In the genomic region with DNA sequence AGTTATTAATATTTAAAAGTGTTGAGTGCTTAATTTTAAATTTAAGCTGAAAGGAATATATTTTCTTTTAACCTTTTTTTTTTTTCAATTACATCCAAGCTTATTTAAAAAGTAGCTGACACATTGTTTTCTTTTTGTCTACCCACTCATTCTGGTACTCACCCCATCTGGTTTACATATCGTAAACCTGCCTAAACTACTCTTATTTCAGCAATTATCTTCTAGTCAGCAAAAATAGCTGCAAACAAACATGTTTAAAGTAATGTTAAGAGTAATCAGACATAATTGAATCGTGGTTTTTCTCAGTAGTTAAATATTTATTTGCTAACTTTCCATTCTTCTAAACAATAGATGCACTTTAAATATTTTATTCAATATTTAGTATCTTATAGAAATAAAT, we compare ENCODE assay signal across 22 cellular contexts.
"Had no signal": no experiment of that assay in that cellular context is flagged by ENCODE, and none has a peak within 500 bp of the region (broad histone marks: within the 10 kb centered on the region; RNA-seq: fewer than 3 reads in every experiment).

No MANE protein-coding gene starts in this region.

- H3K4me3 ChIP-seq: breast epithelium, gastroesophageal sphincter, ovary, prostate gland, thoracic aorta, vagina had no signal

- H3K36me3 ChIP-seq: breast epithelium, gastroesophageal sphincter, neutrophil, ovary, prostate gland, thoracic aorta, vagina had no signal

- H3K27ac ChIP-seq: breast epithelium, gastroesophageal sphincter, neutrophil, ovary, prostate gland, thoracic aorta, vagina had no signal

- ATAC-seq: esophagus mucosa, gastroesophageal sphincter had no signal

- DNase-seq: activated B cell treated with CpG ODN at 0.5 μM for 24 hours; activated CD4-positive, alpha-beta memory T cell treated with anti-CD3 and anti-CD28 coated beads for 36 hours; activated CD4-positive, alpha-beta T cell treated with anti-CD3 and anti-CD28 coated beads for 4 hours; activated naive CD4-positive, alpha-beta T cell treated with Interleukin-2 at 50 U/mL for 16 hours; activated naive CD8-positive, alpha-beta T cell treated with anti-CD3 and anti-CD28 coated beads for 36 hours; activated T-cell treated with anti-CD3 and anti-CD28 coated beads, Interleukin-2, amount 50 U/mL, for 48 hours; amniotic stem cell; effector memory CD4-positive, alpha-beta T cell; head of caudate nucleus; hypothalamus; mesenchymal stem cell; ovary; stimulated activated CD4-positive, alpha-beta T cell treated with anti-CD3 and anti-CD28 coated beads, Interleukin-4, amount 100 ng/mL, for 24 hours; stimulated activated naive CD4-positive, alpha-beta T cell treated with Interleukin-2 at 50 U/mL for 16 hours had no signal

- H3K27me3 ChIP-seq: breast epithelium, gastroesophageal sphincter, neutrophil, ovary, vagina had no signal

- H3K9me3 ChIP-seq: breast epithelium, gastroesophageal sphincter, neutrophil, ovary, prostate gland, thoracic aorta, vagina had no signal

- H3K4me1 ChIP-seq: breast epithelium, gastroesophageal sphincter, prostate gland, vagina had no signal

- FAIRE-seq: endothelial cell of umbilical vein had no signal
